Comparison of ENCODE assay signal across 8 cellular contexts in the genomic region with DNA sequence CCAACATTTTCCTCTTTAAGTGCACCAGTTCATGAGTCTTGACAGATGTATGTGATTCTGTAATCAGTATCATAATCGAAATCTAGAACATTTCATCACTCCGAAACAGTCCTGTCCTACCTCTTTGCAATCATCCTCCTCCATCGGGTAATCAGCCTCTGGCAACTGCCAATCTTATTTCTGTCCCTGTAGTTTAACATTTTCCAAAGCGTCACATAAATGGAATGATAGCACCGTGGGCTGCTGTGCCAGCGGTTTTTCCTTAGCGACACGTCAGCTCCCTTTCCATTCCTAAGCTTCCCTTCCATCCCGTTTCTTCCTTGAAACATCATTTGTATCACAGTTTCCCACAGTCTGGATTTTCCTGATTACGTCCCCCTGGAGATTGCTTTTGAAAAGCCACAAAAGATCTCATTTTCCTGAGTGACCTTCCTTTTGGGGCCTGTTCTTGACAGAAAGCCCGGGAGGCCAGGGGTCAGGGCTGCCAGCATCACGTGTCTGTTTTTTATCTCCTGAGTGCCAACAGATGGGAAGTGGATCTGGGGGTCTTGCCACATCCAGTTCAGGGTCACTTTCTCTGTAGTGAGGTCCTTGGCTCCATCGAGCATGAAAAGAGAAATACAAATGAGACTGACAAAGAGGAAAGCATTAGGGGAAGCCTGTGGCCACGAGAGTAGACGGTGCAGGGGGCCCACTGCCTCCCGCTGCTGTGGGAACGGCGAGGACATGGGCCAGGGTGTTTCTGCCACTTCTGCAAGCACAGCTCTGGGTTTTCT. TPM values are rescaled to one million over a fixed set of nuclear protein-coding genes. Genes with fewer than 3 reads are reported as not detected.
A peak's percentile ranks its signal among the peaks of the same experiment; 100 is the strongest.
DNase-seq lines count a peak whose midpoint lies in the region; ATAC-seq and TF ChIP-seq lines count a peak whose summit lies in the region.
"Had no signal": no experiment of that assay in that cellular context is flagged by ENCODE, and none has a peak within 500 bp of the region (broad histone marks: within the 10 kb centered on the region; RNA-seq: fewer than 3 reads in every experiment).

No MANE protein-coding gene starts in this region.

- ATAC-seq in upper lobe of left lung (ENCODE audit: low FRiP score in 2 of 2), result peak in 1 of 2 donors; percentile 60

- H3K4me3 ChIP-seq in adrenal gland (no peak overlapping the region), upper lobe of left lung (no peak overlapping the region)

- 10 to 21% (median 16%) methylated on average over 18 of the region's 18 CpGs for WGBS in adrenal gland, 4 donors
- 56 to 71% methylated on average over 18 of the region's 18 CpGs for WGBS in upper lobe of left lung, 2 donors

- H3K27me3 ChIP-seq in adrenal gland (no peaks in the 10 kb centered on the region), upper lobe of left lung (no peaks in the 10 kb centered on the region)

- H3K9me3 ChIP-seq in adrenal gland (replicated peaks in 1 of 3) (no peaks in the 10 kb centered on the region), upper lobe of left lung (no peaks in the 10 kb centered on the region)

- peaks cover 48 to 60% of the 10 kb centered on the region in 2 donors for H3K4me1 ChIP-seq in adrenal gland (replicated peaks in 1 of 2)
- H3K4me1 ChIP-seq in upper lobe of left lung, result peaks cover 11 to 29% (median 22%) of the 10 kb centered on the region in 4 donors

- TF ChIP-seq POLR2A in adrenal gland (IDR thresholded peaks at IDR 0.05), result no peak
- no peak for TF ChIP-seq POLR2A in upper lobe of left lung (IDR thresholded peaks at IDR 0.05)

- peaks cover 3% of the 10 kb centered on the region for H3K27me3 Mint-ChIP-seq in nephron (ENCODE audit: low read depth)

- H3K27ac Mint-ChIP-seq in nephron, result peak overlapping the region; percentile 39 to 78 (median 78)

- H3K4me1 Mint-ChIP-seq in nephron, result peaks cover 50% of the 10 kb centered on the region

- H3K36me3 ChIP-seq in adrenal gland (replicated peaks in 1 of 2), result peaks cover 0 to 23% of the 10 kb centered on the region in 2 donors
- peaks cover 4 to 39% (median 8%) of the 10 kb centered on the region in 4 donors for H3K36me3 ChIP-seq in upper lobe of left lung

- H3K9me3 Mint-ChIP-seq in nephron, result no peaks in the 10 kb centered on the region

- H3K4me3 Mint-ChIP-seq in nephron, result no peak overlapping the region

- TF ChIP-seq CTCF in adrenal gland (IDR thresholded peaks at IDR 0.05), result no peak
- no peak for TF ChIP-seq CTCF in nephron (IDR thresholded peaks at IDR 0.05; ENCODE audit: unreplicated experiment in 3 of 3)
- no peak for TF ChIP-seq CTCF in upper lobe of left lung (IDR thresholded peaks at IDR 0.05)

- H3K27ac ChIP-seq in adrenal gland (peak overlapping the region; percentile 69 to 97 (median 81)), upper lobe of left lung (peak overlapping the region; percentile 54 to 80 (median 67))

- H3K36me3 Mint-ChIP-seq in nephron (ENCODE audit: low read depth), result peaks cover 26% of the 10 kb centered on the region

- peak in 1 of 4 donors; percentile 1 for TF ChIP-seq EP300 in upper lobe of left lung (IDR thresholded peaks at IDR 0.05)

- intact Hi-C loops in adrenal gland (cut with DNase I), result no loop called here

- DNase-seq in adrenal gland, result peak; percentile 45 to 83 (median 71)
- DNase-seq in fibroblast of peridontal ligament (ENCODE audit: extremely low read depth), result peak; percentile 98
- DNase-seq in upper lobe of left lung, result no peak
- no peak for DNase-seq in activated gamma-delta T cell (lab: John Stamatoyannopoulos, UW)
- no peak for DNase-seq in activated gamma-delta T cell treated with Interleukin-2 at 50 U/mL for 16 hours
- DNase-seq in NCI-H1417 (lab: John Stamatoyannopoulos, UW), result no peak
- DNase-seq: NCI-H1436 had no signal

RNA-seq across cellular contexts. Expression of a gene that starts 31.6 kb away (rescaled TPM):
- total RNA-seq in adrenal gland (100 to 1,000 TPM in 4 of 8 donors, 10 to 100 TPM in 4; 51.4 to 277 (median 113) TPM), upper lobe of left lung (10 to 100 TPM; 27.5 to 75.4 (median 43.1) TPM)
- polyA plus RNA-seq in adrenal gland, result 100 to 1,000 TPM; 197 to 260 (median 227) TPM

RNA-seq across cellular contexts. Expression of a gene that starts 47.8 kb away (rescaled TPM):
- 1,000 to 10,000 TPM in 1 of 8 donors, 100 to 1,000 TPM in 7; 268 to 1,301 (median 582) TPM for total RNA-seq in adrenal gland
- polyA plus RNA-seq in adrenal gland, result 100 to 1,000 TPM; 442 to 981 (median 731) TPM
- total RNA-seq in upper lobe of left lung, result 100 to 1,000 TPM; 107 to 257 (median 194) TPM

Comparison
In these comparisons a context has a peak if more than half of its experiments do, and no peak if none do; other contexts are left out.
1. DNase-seq: peak in adrenal gland (7 of 7) and fibroblast of peridontal ligament (single experiment); none in upper lobe of left lung (0 of 2), activated gamma-delta T cell (single experiment), activated gamma-delta T cell treated with Interleukin-2 at 50 U/mL for 16 hours (single experiment) and NCI-H1417 (0 of 3).